19 cellular contexts compared by ENCODE assay signal in genomic region chr2:217386041-217386440, GRCh38.
DNase-seq lines count a peak whose midpoint lies in the region; ATAC-seq and TF ChIP-seq lines count a peak whose summit lies in the region.
"Had no signal": no experiment of that assay in that cellular context is flagged by ENCODE, and none has a peak within 500 bp of the region (broad histone marks: within the 10 kb centered on the region; RNA-seq: fewer than 3 reads in every experiment).

No MANE protein-coding gene starts in this region.

- POLR2A ChIA-PET in CD8-positive, alpha-beta T cell (lab: Charles Lee) = no interaction called here

- H3K36me3 ChIP-seq in CD8-positive, alpha-beta T cell (ENCODE audit: insufficient read depth, low read length) = no peaks in the 10 kb centered on the region
- H3K36me3 ChIP-seq: BE2C had no signal

- TF ChIP-seq CTCF in nephron (IDR thresholded peaks at IDR 0.05; ENCODE audit: unreplicated experiment in 3 of 3) (no peak), chondrocyte (IDR thresholded peaks at IDR 0.05) (no peak)
- TF ChIP-seq CTCF in CD8-positive, alpha-beta T cell (IDR thresholded peaks at IDR 0.05) = no peak

- no peak overlapping the region for H3K4me3 ChIP-seq in CD8-positive, alpha-beta T cell (ENCODE audit: low read depth, low read length)

- H3K36me3 Mint-ChIP-seq in nephron (ENCODE audit: low read depth) (peaks cover 7% of the 10 kb centered on the region), chondrocyte (ENCODE audit: low read depth) (no peaks in the 10 kb centered on the region)
- H3K36me3 Mint-ChIP-seq in CD8-positive, alpha-beta T cell = peaks cover 3% of the 10 kb centered on the region
- H3K36me3 Mint-ChIP-seq: CD4-positive, CD25-positive, alpha-beta regulatory T cell had no signal

- no peaks in the 10 kb centered on the region for H3K4me1 ChIP-seq in CD8-positive, alpha-beta T cell (ENCODE audit: insufficient read depth, low read length)
- H3K4me1 ChIP-seq: BE2C, Caco-2 had no signal

- intact Hi-C loops in CD8-positive, alpha-beta T cell (cut with DNase I, micrococcal nuclease) = no loop called here

- ATAC-seq in CD8-positive, alpha-beta T cell = no peak
- ATAC-seq: HCT116 had no signal

- H3K9me3 ChIP-seq in CD8-positive, alpha-beta T cell (ENCODE audit: low read length) = no peaks in the 10 kb centered on the region

- DNase-seq in NCI-H510A treated with DMSO at 0.1 percent for 48 hours (lab: John Stamatoyannopoulos, UW) = peak; percentile 24
- DNase-seq in NCI-H510A (lab: John Stamatoyannopoulos, UW) = no peak
- DNase-seq in DMS79 (lab: John Stamatoyannopoulos, UW) = peak; percentile 82
- peak; percentile 47 for DNase-seq in NCI-H345 (lab: John Stamatoyannopoulos, UW)
- no peak for DNase-seq in chondrocyte (ENCODE audit: low spot score)
- DNase-seq in mesenteric fat pad (ENCODE audit: low spot score) = no peak
- no peak for DNase-seq in CD8-positive, alpha-beta T cell
- DNase-seq: ACHN; BE2C; C1 segment of cervical spinal cord; Caco-2; CD4-positive, CD25-positive, alpha-beta regulatory T cell; GOT3; H7; HFFc6; KBM-7 had no signal

- no peaks in the 10 kb centered on the region for H3K27me3 ChIP-seq in CD8-positive, alpha-beta T cell (ENCODE audit: insufficient read depth, low read length)
- H3K27me3 ChIP-seq: BE2C had no signal

- CTCF ChIA-PET in CD8-positive, alpha-beta T cell (lab: Charles Lee) = no interaction called here

- no peaks in the 10 kb centered on the region for H3K27me3 Mint-ChIP-seq in nephron (ENCODE audit: low read depth)
- H3K27me3 Mint-ChIP-seq in chondrocyte (ENCODE audit: low read depth) = no peaks in the 10 kb centered on the region
- no peaks in the 10 kb centered on the region for H3K27me3 Mint-ChIP-seq in CD8-positive, alpha-beta T cell (ENCODE audit: low read depth)

- H3K4me3 Mint-ChIP-seq in nephron (no peak overlapping the region), chondrocyte (ENCODE audit: unreplicated experiment) (no peak overlapping the region)
- H3K4me3 Mint-ChIP-seq in CD8-positive, alpha-beta T cell = no peak overlapping the region
- H3K4me3 Mint-ChIP-seq: CD4-positive, CD25-positive, alpha-beta regulatory T cell; HFFc6; IgD-negative memory B cell had no signal

- H3K4me1 Mint-ChIP-seq in nephron (peaks cover 21% of the 10 kb centered on the region), chondrocyte (ENCODE audit: low read depth) (peaks cover 16% of the 10 kb centered on the region)
- H3K4me1 Mint-ChIP-seq in CD8-positive, alpha-beta T cell (ENCODE audit: low read depth) = peaks cover 10% of the 10 kb centered on the region
- H3K4me1 Mint-ChIP-seq: CD4-positive, CD25-positive, alpha-beta regulatory T cell; IgD-negative memory B cell had no signal

- H3K27ac ChIP-seq in CD8-positive, alpha-beta T cell (ENCODE audit: low read depth, low read length) = no peak overlapping the region

- H3K9me3 Mint-ChIP-seq in nephron (peaks cover 10% of the 10 kb centered on the region), chondrocyte (ENCODE audit: low read depth) (peaks cover 6% of the 10 kb centered on the region)
- H3K9me3 Mint-ChIP-seq in CD8-positive, alpha-beta T cell = peaks cover 2% of the 10 kb centered on the region

- H3K27ac Mint-ChIP-seq in nephron (peak overlapping the region in 2 of 3 experiments; percentile 7 to 15), chondrocyte (ENCODE audit: unreplicated experiment) (no peak overlapping the region)
- H3K27ac Mint-ChIP-seq in CD8-positive, alpha-beta T cell = no peak overlapping the region
- H3K27ac Mint-ChIP-seq: CD4-positive, CD25-positive, alpha-beta regulatory T cell; HFFc6; IgD-negative memory B cell had no signal

Comparison
In these comparisons a context has a peak if more than half of its experiments do, and no peak if none do; other contexts are left out.
1. DNase-seq: peak in NCI-H510A treated with DMSO at 0.1 percent for 48 hours (single experiment), DMS79 (single experiment) and NCI-H345 (single experiment); none in NCI-H510A (single experiment), chondrocyte (single experiment), mesenteric fat pad (single experiment) and CD8-positive, alpha-beta T cell (0 of 7).
2. H3K27ac Mint-ChIP-seq: peak in nephron (2 of 3); none in chondrocyte (single experiment) and CD8-positive, alpha-beta T cell (single experiment).